Comparison of ENCODE assay signal across 1 cellular context in genomic region chr22:19705181-19705934, GRCh38.
TF ChIP-seq lines count a peak whose summit lies in the region.

No MANE protein-coding gene starts in this region.

TF ChIP-seq in K562, 482 proteins besides CTCF, POLR2A, EP300 and RAD21:
- TF ChIP-seq ZBTB7A (IDR thresholded peaks at IDR 0.05; ENCODE audit: borderline replicate concordance, control insufficient read depth, low read depth, low read length) (peak; percentile 95), ZBED1 (IDR thresholded peaks at IDR 0.05) (0 out of 2 replicates have a peak, but pooled peaks have one; percentile 47), SIX5 (IDR thresholded peaks at IDR 0.05; ENCODE audit: borderline replicate concordance in 1 of 2, insufficient read depth in 1 of 2, low read depth in 1 of 2, low read length in 2 of 2) (0 out of 4 replicates have a peak, but pooled peaks of 1 of the 2 experiments have one; percentile 21), RFX1 (IDR thresholded peaks at IDR 0.05) (no peak), MLX (CRISPR knock-in tag; conservative IDR thresholded peaks at IDR 0.05) (0 out of 4 replicates have a peak, but pooled peaks of 1 of the 2 experiments have one; percentile 46), MTF1 (CRISPR knock-in tag; IDR thresholded peaks at IDR 0.05; ENCODE audit: borderline replicate concordance) (peak; percentile 54; the same call in 1 of the 2 replicates), RFX7 (CRISPR knock-in tag; IDR thresholded peaks at IDR 0.05) (no peak), PRDM10 (IDR thresholded peaks at IDR 0.05; ENCODE audit: partially characterized antibody) (peak; percentile 30), SRF (CRISPR knock-in tag; IDR thresholded peaks at IDR 0.05) (0 out of 4 replicates have a peak, but pooled peaks of 1 of the 2 experiments have one; percentile 9), THAP12 (CRISPR knock-in tag; IDR thresholded peaks at IDR 0.05) (peak; percentile 61; the same call in 1 of the 2 replicates), HSF4 (CRISPR knock-in tag; IDR thresholded peaks at IDR 0.05; ENCODE audit: borderline replicate concordance) (no peak), NR2F6 (CRISPR knock-in tag; IDR thresholded peaks at IDR 0.05) (peak; percentile 41; the same call in 1 of the 2 replicates), MAFK (IDR thresholded peaks at IDR 0.05; ENCODE audit: low read length) (0 out of 2 replicates have a peak, but pooled peaks have one; percentile 9), HNRNPUL1 (IDR thresholded peaks at IDR 0.05; ENCODE audit: low read length) (0 out of 2 replicates have a peak, but pooled peaks have one; percentile 47), USF2 (CRISPR knock-in tag; IDR thresholded peaks at IDR 0.05) (0 out of 2 replicates have a peak, but pooled peaks have one; percentile 12)
TF ChIP-seq in K562: peak in this region for 12.
